1 cellular context compared by ENCODE assay signal in the genomic region with DNA sequence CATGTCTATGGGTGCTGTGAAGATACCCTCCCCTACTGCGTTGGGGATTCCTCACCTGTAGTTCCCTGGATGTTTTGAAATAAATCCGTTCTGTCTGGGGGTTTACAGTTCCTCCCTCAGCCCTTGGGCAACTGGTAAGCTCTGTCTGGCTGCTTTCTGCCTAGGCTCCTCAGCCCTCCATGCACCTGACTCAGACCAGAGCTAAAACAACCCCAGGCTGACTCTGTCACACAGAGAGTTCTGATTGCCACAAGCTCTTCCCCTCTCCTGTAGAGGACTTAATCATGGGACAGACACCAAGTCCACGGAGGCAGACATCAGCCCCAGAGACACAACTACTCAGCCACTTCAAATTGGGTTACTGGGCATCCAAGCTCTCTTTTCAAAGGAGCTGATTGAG.
TF ChIP-seq lines count a peak whose summit lies in the region.

No MANE protein-coding gene starts in this region.

TF ChIP-seq in HepG2, 621 proteins besides CTCF, POLR2A, EP300 and RAD21 (continued from another document):
- no peak for TF ChIP-seq MEIS2 (CRISPR knock-in tag; IDR thresholded peaks at IDR 0.05)
- TF ChIP-seq, protein P1, sequence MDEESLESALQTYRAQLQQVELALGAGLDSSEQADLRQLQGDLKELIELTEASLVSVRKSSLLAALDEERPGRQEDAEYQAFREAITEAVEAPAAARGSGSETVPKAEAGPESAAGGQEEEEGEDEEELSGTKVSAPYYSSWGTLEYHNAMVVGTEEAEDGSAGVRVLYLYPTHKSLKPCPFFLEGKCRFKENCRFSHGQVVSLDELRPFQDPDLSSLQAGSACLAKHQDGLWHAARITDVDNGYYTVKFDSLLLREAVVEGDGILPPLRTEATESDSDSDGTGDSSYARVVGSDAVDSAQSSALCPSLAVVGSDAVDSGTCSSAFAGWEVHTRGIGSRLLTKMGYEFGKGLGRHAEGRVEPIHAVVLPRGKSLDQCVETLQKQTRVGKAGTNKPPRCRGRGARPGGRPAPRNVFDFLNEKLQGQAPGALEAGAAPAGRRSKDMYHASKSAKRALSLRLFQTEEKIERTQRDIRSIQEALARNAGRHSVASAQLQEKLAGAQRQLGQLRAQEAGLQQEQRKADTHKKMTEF (CRISPR knock-in tag; IDR thresholded peaks at IDR 0.05), result no peak
- TF ChIP-seq ATF5 (CRISPR knock-in tag; IDR thresholded peaks at IDR 0.05; ENCODE audit: low read depth), result no peak
- TF ChIP-seq RNF219 (CRISPR knock-in tag; IDR thresholded peaks at IDR 0.05), result no peak
- no peak for TF ChIP-seq IKZF4 (CRISPR knock-in tag; IDR thresholded peaks at IDR 0.05; ENCODE audit: borderline replicate concordance, low read depth, not compliant biosample characterization)
- no peak for TF ChIP-seq ZNF776 (CRISPR knock-in tag; IDR thresholded peaks at IDR 0.05)
- no peak for TF ChIP-seq NAIF1 (CRISPR knock-in tag; IDR thresholded peaks at IDR 0.05; ENCODE audit: borderline replicate concordance)
